ENCODE assay signal across 26 cellular contexts in the genomic region with DNA sequence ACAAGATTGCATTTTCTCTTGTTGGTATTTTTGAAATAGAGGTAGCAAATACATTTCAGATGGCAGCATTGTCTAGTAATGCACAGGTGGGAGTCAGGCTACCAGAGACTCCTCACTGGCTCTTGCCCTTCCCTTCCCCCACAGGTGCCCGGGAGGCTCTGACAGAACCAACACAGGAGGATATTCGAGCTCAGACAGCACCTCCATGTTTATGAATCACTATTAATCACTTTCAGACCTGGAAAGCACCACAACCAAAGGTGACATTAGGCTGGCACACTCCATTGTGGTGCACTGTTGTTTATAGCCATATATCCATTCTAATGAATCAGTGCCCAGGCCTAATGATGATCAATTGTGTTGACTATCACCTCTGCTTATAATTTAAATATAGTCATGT.
DNase-seq lines count a peak whose midpoint lies in the region; ATAC-seq and TF ChIP-seq lines count a peak whose summit lies in the region.
"Had no signal": no experiment of that assay in that cellular context is flagged by ENCODE, and none has a peak within 500 bp of the region (broad histone marks: within the 10 kb centered on the region; RNA-seq: fewer than 3 reads in every experiment).

No MANE protein-coding gene starts in this region.

- peaks cover 5% of the 10 kb centered on the region for H3K36me3 Mint-ChIP-seq in MCF 10A (ENCODE audit: insufficient read depth, unreplicated experiment)
- H3K36me3 Mint-ChIP-seq in stimulated activated effector memory CD8-positive, alpha-beta T cell treated with anti-CD3 and anti-CD28 coated beads, Interleukin-12 subunit alpha, Interleukin-12 subunit beta, amount 100 ng/mL, for 72 hours = no peaks in the 10 kb centered on the region
- H3K36me3 Mint-ChIP-seq: IgD-negative memory B cell had no signal

- H3K4me2 ChIP-seq in mammary epithelial cell (ENCODE audit: insufficient read depth, low read depth, low read length) (no peak overlapping the region), PC-3 (ENCODE audit: low read length) (no peak overlapping the region)
- H3K4me2 ChIP-seq: A549; BLaER1 treated with 17β-estradiol and CSF1 and Interleukin-3, amounts not matched to agents 10 nM and 100 nM; KMS-11; PC-9 had no signal

- H3K27me3 Mint-ChIP-seq in MCF 10A (ENCODE audit: insufficient read depth, unreplicated experiment) = no peaks in the 10 kb centered on the region

- no peak overlapping the region for H3K4me3 Mint-ChIP-seq in MCF 10A (ENCODE audit: unreplicated experiment)
- no peak overlapping the region for H3K4me3 Mint-ChIP-seq in stimulated activated effector memory CD8-positive, alpha-beta T cell treated with anti-CD3 and anti-CD28 coated beads, Interleukin-12 subunit alpha, Interleukin-12 subunit beta, amount 100 ng/mL, for 72 hours
- H3K4me3 Mint-ChIP-seq: CD4-positive, alpha-beta T cell; IgD-negative memory B cell had no signal

- dilution Hi-C loops in mammary epithelial cell (cut with HindIII; ENCODE audit: low sequenced_read_pairs) = no loop called here

- peak; percentile 43 for DNase-seq in mammary epithelial cell
- DNase-seq in MCF 10A (ENCODE audit: unreplicated experiment) = no peak
- DNase-seq in PC-3 = peak; percentile 62
- DNase-seq in foreskin keratinocyte = peak; percentile 25 to 33
- DNase-seq in stimulated activated effector memory CD8-positive, alpha-beta T cell treated with anti-CD3 and anti-CD28 coated beads, Interleukin-12 subunit alpha, Interleukin-12 subunit beta, amount 100 ng/mL, for 72 hours (ENCODE audit: low spot score in 2 of 2) = no peak
- DNase-seq in stimulated activated CD4-positive, alpha-beta T cell treated with anti-CD3 and anti-CD28 coated beads, Interleukin-4, amount 100 ng/mL, for 1 hour = no peak
- DNase-seq in D341Med (ENCODE audit: low spot score) = no peak
- DNase-seq: AML-193; CD4-positive, alpha-beta T cell; DMS53; HCEC 1CT; NCI-H1092 treated with DMSO at 0.1 percent for 48 hours; NCI-H1436; NCI-H187 treated with DMSO at 0.1 percent for 48 hours; NCI-H2171 treated with DMSO at 0.1 percent for 48 hours; NCI-H446 treated with DMSO at 0.1 percent for 48 hours; NCI-H526; NCI-H82; NK-92 treated with Interleukin-12 subunit alpha and Interleukin-12 subunit beta, amount 100 ng/mL, for 24 hours; PC-9; Right ventricle myocardium superior had no signal

- H3K9ac ChIP-seq in mammary epithelial cell (ENCODE audit: insufficient read depth, low read length) = no peak overlapping the region
- no peak overlapping the region for H3K9ac ChIP-seq in PC-3 (ENCODE audit: low read length)
- H3K9ac ChIP-seq: BLaER1 treated with 17β-estradiol and CSF1 and Interleukin-3, amounts not matched to agents 10 nM and 100 nM; KMS-11 had no signal

- TF ChIP-seq CTCF in mammary epithelial cell (conservative IDR thresholded peaks at IDR 0.05 in 1 of 2, IDR thresholded peaks at IDR 0.05 in 1 of 2; ENCODE audit: extremely low read depth in 1 of 2, insufficient read depth in 1 of 2, low read depth in 1 of 2, low read length in 2 of 2) (no peak), MCF 10A (IDR thresholded peaks at IDR 0.05; ENCODE audit: unreplicated experiment) (no peak), PC-3 (conservative IDR thresholded peaks at IDR 0.05; ENCODE audit: low read depth, low read length) (no peak), foreskin keratinocyte (conservative IDR thresholded peaks at IDR 0.05) (no peak)

- no TSS peak for BruUV-seq in mammary epithelial cell (replicated peaks; lab: Mats Ljungman, UMichigan)
- BruUV-seq in MCF 10A (replicated peaks; lab: Mats Ljungman, UMichigan) = no TSS peak
- no TSS peak for BruUV-seq in PC-3 (replicated peaks; lab: Mats Ljungman, UMichigan)

- no peaks in the 10 kb centered on the region for H4K20me1 ChIP-seq in mammary epithelial cell (ENCODE audit: insufficient read depth, low read length)
- H4K20me1 ChIP-seq in PC-3 (ENCODE audit: low read length) = no peaks in the 10 kb centered on the region
- H4K20me1 ChIP-seq: BLaER1 treated with 17β-estradiol and CSF1 and Interleukin-3, amounts not matched to agents 10 nM and 100 nM had no signal

- no peaks in the 10 kb centered on the region for H3K27me3 ChIP-seq in mammary epithelial cell (ENCODE audit: insufficient read depth, low read length)
- H3K27me3 ChIP-seq in PC-3 (ENCODE audit: low read length) = no peaks in the 10 kb centered on the region
- peaks cover 2% of the 10 kb centered on the region for H3K27me3 ChIP-seq in foreskin keratinocyte
- H3K27me3 ChIP-seq: BLaER1 treated with 17β-estradiol and CSF1 and Interleukin-3, amounts not matched to agents 10 nM and 100 nM had no signal

- CTCF ChIA-PET in mammary epithelial cell (lab: Charles Lee; ENCODE audit: low non-redundant PET) = interaction anchor here (0.7 kb wide), 1 partner anchor 1453 kb away, joined by 4 read pairs; no protein-coding TSS in a partner anchor
- CTCF ChIA-PET in MCF 10A (lab: Yijun Ruan, JAX) = no interaction called here
- CTCF ChIA-PET in PC-3 (lab: Charles Lee) = interaction anchor here (0.5 kb wide), 1 partner anchor 150 kb away, joined by 9 read pairs; no protein-coding TSS in a partner anchor

- H3K27ac Mint-ChIP-seq in MCF 10A (ENCODE audit: low read depth, unreplicated experiment) = no peak overlapping the region
- H3K27ac Mint-ChIP-seq in stimulated activated effector memory CD8-positive, alpha-beta T cell treated with anti-CD3 and anti-CD28 coated beads, Interleukin-12 subunit alpha, Interleukin-12 subunit beta, amount 100 ng/mL, for 72 hours = no peak overlapping the region
- H3K27ac Mint-ChIP-seq: CD4-positive, alpha-beta T cell; IgD-negative memory B cell had no signal

- H3K36me3 ChIP-seq in mammary epithelial cell (ENCODE audit: insufficient read depth, low read length) = no peaks in the 10 kb centered on the region
- H3K36me3 ChIP-seq in PC-3 (ENCODE audit: low read depth, low read length) = no peaks in the 10 kb centered on the region
- H3K36me3 ChIP-seq: BLaER1 treated with 17β-estradiol and CSF1 and Interleukin-3, amounts not matched to agents 10 nM and 100 nM had no signal

- ATAC-seq in PC-3 (peak; percentile 77), foreskin keratinocyte (peak; percentile 75), GM21529 (IDR thresholded peaks at IDR 0.05; ENCODE audit: unreplicated experiment) (no peak)
- ATAC-seq in stimulated activated effector memory CD8-positive, alpha-beta T cell treated with anti-CD3 and anti-CD28 coated beads, Interleukin-12 subunit alpha, Interleukin-12 subunit beta, amount 100 ng/mL, for 72 hours = peak; percentile 32
- ATAC-seq: A549 had no signal

- in situ Hi-C loops in mammary epithelial cell (cut with MboI; ENCODE audit: low sequenced_read_pairs in 2 of 2) = no loop called here

- H3K27ac ChIP-seq in mammary epithelial cell (ENCODE audit: insufficient read depth, low read depth, low read length) = no peak overlapping the region
- no peak overlapping the region for H3K27ac ChIP-seq in PC-3 (ENCODE audit: low read length)
- H3K27ac ChIP-seq in foreskin keratinocyte = no peak overlapping the region
- H3K27ac ChIP-seq: A549; BLaER1 treated with 17β-estradiol and CSF1 and Interleukin-3, amounts not matched to agents 10 nM and 100 nM; KMS-11; PC-9 had no signal

- peaks cover 12% of the 10 kb centered on the region for H3K9me3 Mint-ChIP-seq in MCF 10A (ENCODE audit: unreplicated experiment)
- H3K9me3 Mint-ChIP-seq in stimulated activated effector memory CD8-positive, alpha-beta T cell treated with anti-CD3 and anti-CD28 coated beads, Interleukin-12 subunit alpha, Interleukin-12 subunit beta, amount 100 ng/mL, for 72 hours = no peaks in the 10 kb centered on the region
- H3K9me3 Mint-ChIP-seq: CD4-positive, alpha-beta T cell; IgD-negative memory B cell had no signal

- intact Hi-C loops in mammary epithelial cell (cut with micrococcal nuclease) = no loop called here
- intact Hi-C loops in MCF 10A (cut with micrococcal nuclease) = no loop called here
- intact Hi-C loops in PC-3 (cut with micrococcal nuclease) = no loop called here

- no peaks in the 10 kb centered on the region for H3K9me2 ChIP-seq in PC-3 (replicated peaks; ENCODE audit: low read length)

- H2AFZ ChIP-seq in mammary epithelial cell (ENCODE audit: low read depth, low read length) = no peak overlapping the region
- no peak overlapping the region for H2AFZ ChIP-seq in PC-3 (ENCODE audit: low read length)
- H2AFZ ChIP-seq: PC-9 had no signal

- POLR2A ChIA-PET in MCF 10A (lab: Yijun Ruan, JAX) (interaction anchor here (1.3 kb wide), 1 partner anchor 42 kb away, joined by 3 read pairs; no protein-coding TSS in a partner anchor), PC-3 (lab: Charles Lee; ENCODE audit: unreplicated experiment) (no interaction called here)

- no peaks in the 10 kb centered on the region for H3K4me1 Mint-ChIP-seq in MCF 10A (ENCODE audit: insufficient read depth, unreplicated experiment)
- H3K4me1 Mint-ChIP-seq in stimulated activated effector memory CD8-positive, alpha-beta T cell treated with anti-CD3 and anti-CD28 coated beads, Interleukin-12 subunit alpha, Interleukin-12 subunit beta, amount 100 ng/mL, for 72 hours = peaks cover 6% of the 10 kb centered on the region
- H3K4me1 Mint-ChIP-seq: IgD-negative memory B cell had no signal

- H3K4me1 ChIP-seq in mammary epithelial cell (ENCODE audit: insufficient read depth, low read length) = no peaks in the 10 kb centered on the region
- peaks cover 9% of the 10 kb centered on the region; the same call in 1 of the 2 replicates for H3K4me1 ChIP-seq in PC-3 (ENCODE audit: insufficient read depth, low read length)
- no peaks in the 10 kb centered on the region for H3K4me1 ChIP-seq in foreskin keratinocyte
- H3K4me1 ChIP-seq: A549 had no signal

- H3K4me3 ChIP-seq in mammary epithelial cell (replicated peaks in 1 of 3; ENCODE audit: insufficient read depth in 1 of 3, low read depth in 2 of 3, low read length in 3 of 3) = no peak overlapping the region
- no peak overlapping the region for H3K4me3 ChIP-seq in PC-3 (ENCODE audit: low read length)
- H3K4me3 ChIP-seq: A549; BLaER1 treated with 17β-estradiol and CSF1 and Interleukin-3, amounts not matched to agents 10 nM and 100 nM; PC-9 had no signal

- WGBS in mammary epithelial cell (ENCODE audit: low coverage, missing lambda C conversion rate) = 18% methylated on average over 2 of the region's 2 CpGs

- H3K9me3 ChIP-seq in mammary epithelial cell (replicated peaks; ENCODE audit: insufficient read depth, low read length) (no peaks in the 10 kb centered on the region), PC-3 (ENCODE audit: low read length) (no peaks in the 10 kb centered on the region)
- H3K9me3 ChIP-seq: BLaER1 treated with 17β-estradiol and CSF1 and Interleukin-3, amounts not matched to agents 10 nM and 100 nM had no signal

- no peaks in the 10 kb centered on the region for H3K79me2 ChIP-seq in mammary epithelial cell (ENCODE audit: insufficient read depth, low read length)
- H3K79me2 ChIP-seq in PC-3 (ENCODE audit: low read length) = no peaks in the 10 kb centered on the region

- H3F3A ChIP-seq in PC-3 (ENCODE audit: low read length, unreplicated experiment) = no peaks in the 10 kb centered on the region

Comparison
In these comparisons a context has a peak if more than half of its experiments do, and no peak if none do; other contexts are left out.
1. DNase-seq: peak in mammary epithelial cell (single experiment), PC-3 (single experiment) and foreskin keratinocyte (2 of 2); none in MCF 10A (single experiment), stimulated activated effector memory CD8-positive, alpha-beta T cell treated with anti-CD3 and anti-CD28 coated beads, Interleukin-12 subunit alpha, Interleukin-12 subunit beta, amount 100 ng/mL, for 72 hours (0 of 2), stimulated activated CD4-positive, alpha-beta T cell treated with anti-CD3 and anti-CD28 coated beads, Interleukin-4, amount 100 ng/mL, for 1 hour (single experiment) and D341Med (single experiment).